12 cellular contexts compared by ENCODE assay signal in the genomic region with DNA sequence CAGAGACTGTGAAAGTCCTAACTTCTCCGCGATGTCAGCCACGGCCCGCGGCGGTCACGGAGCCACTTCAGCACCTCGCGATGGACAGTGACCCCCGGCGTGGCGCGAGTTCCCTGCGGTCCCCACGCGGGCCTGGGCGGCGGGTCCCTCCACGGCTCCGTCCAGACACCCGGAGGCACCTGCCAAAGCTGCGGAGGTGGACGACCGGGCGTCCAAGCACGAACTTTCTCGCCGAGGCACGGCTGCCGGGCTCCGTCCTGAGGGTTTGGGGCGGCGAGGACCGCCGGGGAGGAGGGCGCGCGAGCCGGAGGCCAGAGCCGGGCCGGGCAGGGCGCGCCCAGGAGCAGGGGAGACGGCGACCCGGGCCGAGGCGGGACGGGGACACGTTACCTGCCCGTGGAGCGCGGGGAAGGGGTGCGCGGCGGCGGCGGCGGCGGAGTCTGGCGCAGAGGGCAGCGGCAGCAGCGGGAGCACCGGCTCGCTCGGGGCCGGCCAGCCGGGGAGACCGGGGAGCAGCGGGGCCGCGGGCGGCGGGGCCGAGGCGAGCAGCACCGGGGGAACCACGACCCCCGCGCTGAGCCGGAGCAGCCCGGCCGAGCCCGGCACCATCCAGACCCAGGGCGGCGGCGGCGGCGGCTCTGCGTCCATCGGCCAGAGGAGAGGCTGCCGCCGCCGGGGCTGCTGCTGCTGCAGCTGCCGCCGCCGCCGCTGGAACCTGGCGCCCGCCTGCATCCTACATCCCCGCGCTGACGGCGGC. TPM values are rescaled to one million over a fixed set of nuclear protein-coding genes. Genes with fewer than 3 reads are reported as not detected.
A peak's percentile ranks its signal among the peaks of the same experiment; 100 is the strongest.
DNase-seq lines count a peak whose midpoint lies in the region; ATAC-seq and TF ChIP-seq lines count a peak whose summit lies in the region.
"Had no signal": no experiment of that assay in that cellular context is flagged by ENCODE, and none has a peak within 500 bp of the region (broad histone marks: within the 10 kb centered on the region; RNA-seq: fewer than 3 reads in every experiment).

No MANE protein-coding gene starts in this region.

- TF ChIP-seq CTCF in stomach (IDR thresholded peaks at IDR 0.05): no peak

- DNase-seq in activated naive CD4-positive, alpha-beta T cell treated with anti-CD3 and anti-CD28 coated beads for 36 hours: no peak
- DNase-seq in activated naive CD4-positive, alpha-beta T cell treated with Interleukin-2 at 50 U/mL for 16 hours: no peak
- DNase-seq in activated T-helper 2 cell treated with anti-CD3 and anti-CD28 coated beads, Interferon-gamma antibody, Interleukin-2, Interleukin-4, amounts not matched to agents 10 μg/mL and 5 μg/mL and 100 μg/mL, durations not matched to agents 14 hours and 24 hours and 36 hours (ENCODE audit: low spot score): no peak
- DNase-seq in left kidney (ENCODE audit: low read depth, low spot score): peak; percentile 57
- DNase-seq in stomach: no peak
- no peak for DNase-seq in kidney tubule cell (ENCODE audit: low spot score)

- no peak overlapping the region for H3K27ac Mint-ChIP-seq in activated naive CD4-positive, alpha-beta T cell treated with anti-CD3 and anti-CD28 coated beads for 36 hours
- H3K27ac Mint-ChIP-seq in activated T-helper 2 cell treated with anti-CD3 and anti-CD28 coated beads, Interferon-gamma antibody, Interleukin-2, Interleukin-4, amounts not matched to agents 10 μg/mL and 5 μg/mL and 100 μg/mL, durations not matched to agents 14 hours and 24 hours and 36 hours: no peak overlapping the region
- H3K27ac Mint-ChIP-seq: activated naive CD4-positive, alpha-beta T cell treated with anti-CD3 and anti-CD28 coated beads, Interleukin-2, amount 50 U/mL, for 72 hours had no signal

- H3K4me3 ChIP-seq in stomach: peak overlapping the region in 3 of 4 donors; percentile 17 to 45 (median 31)
- H3K4me3 ChIP-seq: HAP-1 had no signal

- H3K4me1 ChIP-seq in stomach: peaks cover 0 to 23% (median 15%) of the 10 kb centered on the region in 4 donors
- H3K4me1 ChIP-seq: HAP-1 had no signal

- intact Hi-C loops in activated naive CD4-positive, alpha-beta T cell treated with anti-CD3 and anti-CD28 coated beads for 36 hours (cut with micrococcal nuclease): no loop called here
- intact Hi-C loops in activated T-helper 2 cell treated with anti-CD3 and anti-CD28 coated beads, Interferon-gamma antibody, Interleukin-2, Interleukin-4, amounts not matched to agents 10 μg/mL and 5 μg/mL and 100 μg/mL, durations not matched to agents 14 hours and 24 hours and 36 hours (cut with micrococcal nuclease): no loop called here
- intact Hi-C loops in stomach (cut with DNase I; ENCODE audit: low total_unique reads): no loop called here

- H3K9me3 Mint-ChIP-seq in activated naive CD4-positive, alpha-beta T cell treated with anti-CD3 and anti-CD28 coated beads for 36 hours: no peaks in the 10 kb centered on the region
- no peaks in the 10 kb centered on the region for H3K9me3 Mint-ChIP-seq in activated T-helper 2 cell treated with anti-CD3 and anti-CD28 coated beads, Interferon-gamma antibody, Interleukin-2, Interleukin-4, amounts not matched to agents 10 μg/mL and 5 μg/mL and 100 μg/mL, durations not matched to agents 14 hours and 24 hours and 36 hours
- H3K9me3 Mint-ChIP-seq: activated naive CD4-positive, alpha-beta T cell treated with anti-CD3 and anti-CD28 coated beads, Interleukin-2, amount 50 U/mL, for 72 hours had no signal

- H3K4me1 Mint-ChIP-seq in activated naive CD4-positive, alpha-beta T cell treated with anti-CD3 and anti-CD28 coated beads for 36 hours (ENCODE audit: low read depth): peaks cover 5% of the 10 kb centered on the region
- peaks cover 3% of the 10 kb centered on the region for H3K4me1 Mint-ChIP-seq in activated T-helper 2 cell treated with anti-CD3 and anti-CD28 coated beads, Interferon-gamma antibody, Interleukin-2, Interleukin-4, amounts not matched to agents 10 μg/mL and 5 μg/mL and 100 μg/mL, durations not matched to agents 14 hours and 24 hours and 36 hours (ENCODE audit: low read depth)

- H3K36me3 Mint-ChIP-seq in activated naive CD4-positive, alpha-beta T cell treated with anti-CD3 and anti-CD28 coated beads for 36 hours (ENCODE audit: low read depth): no peaks in the 10 kb centered on the region
- no peaks in the 10 kb centered on the region for H3K36me3 Mint-ChIP-seq in activated T-helper 2 cell treated with anti-CD3 and anti-CD28 coated beads, Interferon-gamma antibody, Interleukin-2, Interleukin-4, amounts not matched to agents 10 μg/mL and 5 μg/mL and 100 μg/mL, durations not matched to agents 14 hours and 24 hours and 36 hours (ENCODE audit: low read depth)
- H3K36me3 Mint-ChIP-seq: activated naive CD4-positive, alpha-beta T cell treated with anti-CD3 and anti-CD28 coated beads, Interleukin-2, amount 50 U/mL, for 72 hours had no signal

- WGBS in stomach, 5 donors: 3 to 7% (median 6%) methylated on average over 16 to 103 of the region's 104 CpGs

- peaks cover 9 to 74% (median 29%) of the 10 kb centered on the region in 3 donors for H3K27me3 ChIP-seq in stomach

- CTCF ChIA-PET in activated naive CD4-positive, alpha-beta T cell treated with anti-CD3 and anti-CD28 coated beads for 36 hours (lab: Charles Lee): no interaction called here

- H3K36me3 ChIP-seq in stomach: no peaks in the 10 kb centered on the region
- H3K36me3 ChIP-seq: HAP-1 had no signal

- peaks cover 39% of the 10 kb centered on the region for H3K27me3 Mint-ChIP-seq in activated naive CD4-positive, alpha-beta T cell treated with anti-CD3 and anti-CD28 coated beads for 36 hours (ENCODE audit: low read depth)
- peaks cover 29% of the 10 kb centered on the region for H3K27me3 Mint-ChIP-seq in activated T-helper 2 cell treated with anti-CD3 and anti-CD28 coated beads, Interferon-gamma antibody, Interleukin-2, Interleukin-4, amounts not matched to agents 10 μg/mL and 5 μg/mL and 100 μg/mL, durations not matched to agents 14 hours and 24 hours and 36 hours (ENCODE audit: low read depth)

- TF ChIP-seq EP300 in stomach (IDR thresholded peaks at IDR 0.05): no peak

- H3K4me3 Mint-ChIP-seq in activated naive CD4-positive, alpha-beta T cell treated with anti-CD3 and anti-CD28 coated beads for 36 hours: peak overlapping the region; percentile 15
- peak overlapping the region; percentile 23 for H3K4me3 Mint-ChIP-seq in activated T-helper 2 cell treated with anti-CD3 and anti-CD28 coated beads, Interferon-gamma antibody, Interleukin-2, Interleukin-4, amounts not matched to agents 10 μg/mL and 5 μg/mL and 100 μg/mL, durations not matched to agents 14 hours and 24 hours and 36 hours (ENCODE audit: low read depth)

- no peaks in the 10 kb centered on the region for H3K9me3 ChIP-seq in stomach
- H3K9me3 ChIP-seq: HAP-1 had no signal

- no peak for ATAC-seq in HG03097 (IDR thresholded peaks at IDR 0.05; ENCODE audit: low FRiP score, unreplicated experiment)
- ATAC-seq in HG03439 (IDR thresholded peaks at IDR 0.05; ENCODE audit: unreplicated experiment): no peak

- no peak overlapping the region for H3K27ac ChIP-seq in stomach

- no peak for TF ChIP-seq POLR2A in stomach (IDR thresholded peaks at IDR 0.05)

RNA-seq across cellular contexts. Expression of a gene that starts 0.4 kb away (rescaled TPM):
- total RNA-seq in activated naive CD4-positive, alpha-beta T cell treated with anti-CD3 and anti-CD28 coated beads for 36 hours: under 1 TPM in 1 of 2 experiments, not detected in 1; 0.10 TPM
- 0.07 and 0.11 TPM in 2 replicates for total RNA-seq in activated T-helper 2 cell treated with anti-CD3 and anti-CD28 coated beads, Interferon-gamma antibody, Interleukin-2, Interleukin-4, amounts not matched to agents 10 μg/mL and 5 μg/mL and 100 μg/mL, durations not matched to agents 14 hours and 24 hours and 36 hours
- under 1 TPM in 1 of 5 donors, not detected in 4; 0.18 TPM for total RNA-seq in stomach
- polyA plus RNA-seq in stomach: not detected
- total RNA-seq: dermis microvascular lymphatic vessel endothelial cell, myocyte had no signal
